In the genomic region with DNA sequence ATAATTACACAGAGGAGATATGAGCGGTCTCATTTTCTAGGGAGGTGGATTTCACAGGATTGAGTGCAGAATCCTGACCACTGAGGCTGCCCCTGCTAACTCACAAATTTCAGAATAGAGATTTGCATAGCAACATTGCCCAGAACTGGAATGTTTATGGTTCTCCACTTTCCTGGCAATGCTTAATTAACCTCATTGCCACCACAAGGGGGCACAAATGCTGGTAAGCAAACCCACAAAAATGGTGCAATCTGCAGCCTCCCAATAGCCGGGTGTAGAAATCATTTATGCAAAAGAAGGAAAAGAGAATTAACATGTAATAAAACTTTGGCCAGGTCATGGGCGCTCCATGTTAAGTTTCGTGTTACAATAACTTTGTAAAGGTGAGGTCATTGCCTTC, we compare ENCODE assay signal across 8 cellular contexts.
DNase-seq lines count a peak whose midpoint lies in the region; ATAC-seq and TF ChIP-seq lines count a peak whose summit lies in the region.

No MANE protein-coding gene starts in this region.

- CTCF ChIA-PET in activated CD4-positive, alpha-beta T cell treated with anti-CD3 and anti-CD28 coated beads for 36 hours (lab: Charles Lee), result no interaction called here

- no peaks in the 10 kb centered on the region for H3K4me1 Mint-ChIP-seq in activated CD4-positive, alpha-beta T cell treated with anti-CD3 and anti-CD28 coated beads for 36 hours
- no peaks in the 10 kb centered on the region for H3K4me1 Mint-ChIP-seq in glutamatergic neuron (ENCODE audit: low read depth, unreplicated experiment)

- H3K27me3 Mint-ChIP-seq in activated CD4-positive, alpha-beta T cell treated with anti-CD3 and anti-CD28 coated beads for 36 hours, result peaks cover 11% of the 10 kb centered on the region
- H3K27me3 Mint-ChIP-seq in glutamatergic neuron (ENCODE audit: unreplicated experiment), result peaks cover 2% of the 10 kb centered on the region

- no peak for ATAC-seq in activated CD4-positive, alpha-beta T cell treated with anti-CD3 and anti-CD28 coated beads for 36 hours

- peak; percentile 40 for DNase-seq in activated CD4-positive, alpha-beta T cell treated with anti-CD3 and anti-CD28 coated beads for 36 hours
- no peak for DNase-seq in activated CD4-positive, alpha-beta T cell treated with anti-CD3 and anti-CD28 coated beads, Interleukin-2, amount 50 U/mL, for 4 hours
- DNase-seq in HuH-7 (ENCODE audit: low spot score), result peak; percentile 26
- DNase-seq in SKM-1 (lab: John Stamatoyannopoulos, UW; ENCODE audit: unreplicated experiment), result peak; percentile 43
- peak; percentile 55 for DNase-seq in glutamatergic neuron
- DNase-seq in renal cortical epithelial cell (ENCODE audit: low read depth), result peak; percentile 57
- DNase-seq in NCI-H2029 treated with DMSO at 0.1 percent for 48 hours (lab: John Stamatoyannopoulos, UW), result no peak
- DNase-seq in cortex of kidney (lab: John Stamatoyannopoulos, UW), result no peak

- POLR2A ChIA-PET in activated CD4-positive, alpha-beta T cell treated with anti-CD3 and anti-CD28 coated beads for 36 hours (lab: Charles Lee), result no interaction called here

- intact Hi-C loops in activated CD4-positive, alpha-beta T cell treated with anti-CD3 and anti-CD28 coated beads for 36 hours (cut with DNase I, micrococcal nuclease), result loop anchor here (1.0 to 2.0 kb wide), 3 partner anchors 56 to 204 kb away; no protein-coding TSS in a partner anchor

- no peak overlapping the region for H3K27ac Mint-ChIP-seq in activated CD4-positive, alpha-beta T cell treated with anti-CD3 and anti-CD28 coated beads for 36 hours
- no peak overlapping the region for H3K27ac Mint-ChIP-seq in glutamatergic neuron (ENCODE audit: unreplicated experiment)

- H3K36me3 Mint-ChIP-seq in activated CD4-positive, alpha-beta T cell treated with anti-CD3 and anti-CD28 coated beads for 36 hours (ENCODE audit: low read depth), result no peaks in the 10 kb centered on the region
- no peaks in the 10 kb centered on the region for H3K36me3 Mint-ChIP-seq in glutamatergic neuron (ENCODE audit: unreplicated experiment)

- H3K4me3 Mint-ChIP-seq in activated CD4-positive, alpha-beta T cell treated with anti-CD3 and anti-CD28 coated beads for 36 hours, result no peak overlapping the region
- no peak overlapping the region for H3K4me3 Mint-ChIP-seq in glutamatergic neuron (ENCODE audit: unreplicated experiment)

- H3K9me3 Mint-ChIP-seq in activated CD4-positive, alpha-beta T cell treated with anti-CD3 and anti-CD28 coated beads for 36 hours (ENCODE audit: low read depth), result no peaks in the 10 kb centered on the region
- H3K9me3 Mint-ChIP-seq in glutamatergic neuron (ENCODE audit: unreplicated experiment), result no peaks in the 10 kb centered on the region

- TF ChIP-seq CTCF in glutamatergic neuron (IDR thresholded peaks at IDR 0.05; ENCODE audit: partially characterized antibody, unreplicated experiment), result peak; percentile 85

Comparison
In these comparisons a context has a peak if more than half of its experiments do, and no peak if none do; other contexts are left out.
1. DNase-seq: peak in activated CD4-positive, alpha-beta T cell treated with anti-CD3 and anti-CD28 coated beads for 36 hours (single experiment), HuH-7 (single experiment), SKM-1 (single experiment), glutamatergic neuron (single experiment) and renal cortical epithelial cell (single experiment); none in activated CD4-positive, alpha-beta T cell treated with anti-CD3 and anti-CD28 coated beads, Interleukin-2, amount 50 U/mL, for 4 hours (0 of 2), NCI-H2029 treated with DMSO at 0.1 percent for 48 hours (single experiment) and cortex of kidney (single experiment).